Comparison of ENCODE assay signal across 9 cellular contexts in genomic region chr15:33737687-33738606, GRCh38.
DNase-seq lines count a peak whose midpoint lies in the region; ATAC-seq and TF ChIP-seq lines count a peak whose summit lies in the region.
"Had no signal": no experiment of that assay in that cellular context is flagged by ENCODE, and none has a peak within 500 bp of the region (broad histone marks: within the 10 kb centered on the region; RNA-seq: fewer than 3 reads in every experiment).

No MANE protein-coding gene starts in this region.

- intact Hi-C loops in Calu3 (cut with micrococcal nuclease; ENCODE audit: unreplicated experiment), result loop anchor here (5.0 kb wide), 1 partner anchor 224 kb away; no protein-coding TSS in a partner anchor

- TF ChIP-seq RAD21 in liver (IDR thresholded peaks at IDR 0.05), result peak; percentile 58 to 75

- H3K4me3 Mint-ChIP-seq in Calu3 (ENCODE audit: low read depth, unreplicated experiment), result no peak overlapping the region
- H3K4me3 Mint-ChIP-seq: naive B cell had no signal

- H3K36me3 ChIP-seq in liver (ENCODE audit: control insufficient read depth in 4 of 4, insufficient read depth in 3 of 4, low read depth in 1 of 4, low read length in 3 of 4) (no peaks in the 10 kb centered on the region), tibial nerve (no peaks in the 10 kb centered on the region)

- no peak overlapping the region for H3K9ac ChIP-seq in liver (ENCODE audit: low read depth in 1 of 2, low read length in 2 of 2)

- no peak for TF ChIP-seq EP300 in tibial nerve (IDR thresholded peaks at IDR 0.05)

- H3K9me3 Mint-ChIP-seq in Calu3 (ENCODE audit: low read depth, unreplicated experiment), result no peaks in the 10 kb centered on the region

- BruUV-seq in Calu3 (replicated peaks; lab: Mats Ljungman, UMichigan), result no TSS peak

- no peaks in the 10 kb centered on the region for H3K36me3 Mint-ChIP-seq in Calu3 (ENCODE audit: insufficient read depth, unreplicated experiment)
- H3K36me3 Mint-ChIP-seq: naive B cell had no signal

- TF ChIP-seq CTCF in Calu3 (IDR thresholded peaks at IDR 0.05; ENCODE audit: unreplicated experiment) (no peak), HL-60 (IDR thresholded peaks at IDR 0.05; ENCODE audit: insufficient read depth, low read length) (peak; percentile 70), choroid plexus epithelial cell (conservative IDR thresholded peaks at IDR 0.05; ENCODE audit: low read depth, low read length) (peak; percentile 83), liver (IDR thresholded peaks at IDR 0.05; ENCODE audit: low read depth, low read length, missing input control) (peak; percentile 68), tibial nerve (IDR thresholded peaks at IDR 0.05) (peak; percentile 44 to 72 (median 65))

- no peaks in the 10 kb centered on the region for H3K4me1 Mint-ChIP-seq in Calu3 (ENCODE audit: low read depth, unreplicated experiment)

- H3K4me3 ChIP-seq in HL-60 (replicated peaks; ENCODE audit: insufficient read depth, low read length) (no peak overlapping the region), choroid plexus epithelial cell (ENCODE audit: low read depth, low read length) (no peak overlapping the region), liver (ENCODE audit: low read depth in 1 of 3, low read length in 3 of 3) (no peak overlapping the region), tibial nerve (no peak overlapping the region)

- H3K9me3 ChIP-seq in liver (ENCODE audit: control insufficient read depth in 4 of 4, low read length in 3 of 4) (no peaks in the 10 kb centered on the region), tibial nerve (no peaks in the 10 kb centered on the region)

- H3K27ac ChIP-seq in HL-60 (replicated peaks) (no peak overlapping the region), liver (ENCODE audit: low read depth in 1 of 2, low read length in 2 of 2) (no peak overlapping the region), tibial nerve (no peak overlapping the region)

- ATAC-seq in GM21737 (IDR thresholded peaks at IDR 0.05; ENCODE audit: unreplicated experiment), result no peak

- no peaks in the 10 kb centered on the region for H3K27me3 ChIP-seq in HL-60 (ENCODE audit: insufficient read depth, poor library complexity, severe bottlenecking)
- H3K27me3 ChIP-seq in liver (ENCODE audit: control insufficient read depth in 4 of 4, insufficient read depth in 4 of 4, low read length in 3 of 4), result no peaks in the 10 kb centered on the region
- H3K27me3 ChIP-seq in tibial nerve, result no peaks in the 10 kb centered on the region

- WGBS in liver, result 44% methylated on average over 15 of the region's 15 CpGs
- WGBS in tibial nerve, 2 donors, result 37 to 40% methylated on average over 15 of the region's 15 CpGs

- H3K4me1 ChIP-seq in liver (ENCODE audit: control insufficient read depth in 4 of 4, insufficient read depth in 4 of 4, low read length in 3 of 4) (no peaks in the 10 kb centered on the region), tibial nerve (peaks cover 0 to 4% (median 0%) of the 10 kb centered on the region in 4 donors)

- no peak overlapping the region for H3K27ac Mint-ChIP-seq in Calu3 (ENCODE audit: unreplicated experiment)

- H3K27me3 Mint-ChIP-seq in Calu3 (ENCODE audit: unreplicated experiment), result no peaks in the 10 kb centered on the region
- H3K27me3 Mint-ChIP-seq: naive B cell had no signal

- DNase-seq in Calu3, result peak; percentile 15
- peak in 1 of 2 experiments; percentile 25 for DNase-seq in HL-60 (ENCODE audit: low read depth in 1 of 2, low spot score in 1 of 2)
- DNase-seq in SHP77 treated with DMSO at 0.1 percent for 48 hours (lab: John Stamatoyannopoulos, UW), result peak; percentile 5
- DNase-seq in choroid plexus epithelial cell (ENCODE audit: low read depth), result peak; percentile 54
- DNase-seq in tibial nerve (ENCODE audit: low spot score in 2 of 2), result peak in 1 of 2 donors; percentile 54
- no peak for DNase-seq in globus pallidus (ENCODE audit: low spot score)
- DNase-seq: naive B cell had no signal

- CTCF ChIA-PET in Calu3 (lab: Charles Lee), result interaction anchor here (0.7 to 1.4 kb wide), 3 partner anchors 37 to 1098 kb away, joined by 3 to 5 read pairs (median 3); no protein-coding TSS in a partner anchor

- TF ChIP-seq POLR2A in tibial nerve (IDR thresholded peaks at IDR 0.05), result no peak

TF ChIP-seq in liver, 16 proteins besides CTCF, POLR2A, EP300 and RAD21:
- TF ChIP-seq SP1 (IDR thresholded peaks at IDR 0.05) (no peak), YY1 (IDR thresholded peaks at IDR 0.05) (no peak), RXRA (IDR thresholded peaks at IDR 0.05) (no peak), NR2F2 (IDR thresholded peaks at IDR 0.05) (no peak), HNF4A (conservative IDR thresholded peaks at IDR 0.05) (no peak), ZBTB33 (IDR thresholded peaks at IDR 0.05) (no peak), EGR1 (IDR thresholded peaks at IDR 0.05; ENCODE audit: low read depth in 2 of 2) (no peak), FOXA1 (IDR thresholded peaks at IDR 0.05) (no peak), ATF3 (IDR thresholded peaks at IDR 0.05) (no peak), TAF1 (conservative IDR thresholded peaks at IDR 0.05) (no peak), REST (IDR thresholded peaks at IDR 0.05) (no peak), JUND (IDR thresholded peaks at IDR 0.05) (no peak), FOXA2 (IDR thresholded peaks at IDR 0.05) (no peak), MAX (IDR thresholded peaks at IDR 0.05) (no peak)
